In genomic region chrX:64570204-64570603, GRCh38 we compare ENCODE assay signal across 20 cellular contexts.
DNase-seq lines count a peak whose midpoint lies in the region; ATAC-seq and TF ChIP-seq lines count a peak whose summit lies in the region.
"Had no signal": no experiment of that assay in that cellular context is flagged by ENCODE, and none has a peak within 500 bp of the region (broad histone marks: within the 10 kb centered on the region; RNA-seq: fewer than 3 reads in every experiment).

No MANE protein-coding gene starts in this region.

- H3K27ac ChIP-seq in HCT116 (ENCODE audit: low read depth, low read length) = no peak overlapping the region
- H3K27ac ChIP-seq: HL-60, Peyer's patch, spleen, thyroid gland had no signal

- DNase-seq in HCT116 (ENCODE audit: low read depth, low spot score) (no peak), NCI-H524 treated with DMSO at 0.1 percent for 48 hours (lab: John Stamatoyannopoulos, UW) (peak; percentile 38), choroid plexus epithelial cell (ENCODE audit: low read depth) (no peak), neural crest cell (ENCODE audit: low read depth, low spot score) (no peak), lower leg skin (ENCODE audit: low spot score in 2 of 2) (no peak), SW480 (ENCODE audit: low spot score) (no peak)
- DNase-seq: activated CD8-positive, alpha-beta memory T cell treated with anti-CD3 and anti-CD28 coated beads, Interleukin-2, amount 10 ng/mL, durations not matched to agents 7 days and 5 days; activated gamma-delta T cell; amygdala; cerebellar nuclear complex; naive B cell; NCI-H1694; NCI-H446 treated with DMSO at 0.1 percent for 48 hours; Peyer's patch; spleen; thyroid gland had no signal

- no peaks in the 10 kb centered on the region for H4K20me1 ChIP-seq in HCT116 (ENCODE audit: insufficient read depth)

- TF ChIP-seq POLR2A in HCT116 (IDR thresholded peaks at IDR 0.05; ENCODE audit: borderline replicate concordance, extremely low read depth, insufficient read depth, insufficient read length) (no peak), lower leg skin (IDR thresholded peaks at IDR 0.05) (no peak)

- CTCF ChIA-PET in HCT116 (lab: Charles Lee) = no interaction called here

- H3K36me3 ChIP-seq in HCT116 (ENCODE audit: control insufficient read depth in 1 of 2, insufficient read depth in 2 of 2, low read length in 2 of 2) = no peaks in the 10 kb centered on the region
- H3K36me3 ChIP-seq: Peyer's patch, spleen, thyroid gland had no signal

- no peaks in the 10 kb centered on the region for H3K9me2 ChIP-seq in HCT116 (ENCODE audit: insufficient read depth)

- intact Hi-C loops in HCT116 (cut with micrococcal nuclease) (no loop called here), lower leg skin (cut with DNase I; ENCODE audit: low total_unique reads) (no loop called here)

- POLR2A ChIA-PET in HCT116 (lab: Charles Lee) = no interaction called here

- ATAC-seq in HCT116 (no peak), GM19351 (IDR thresholded peaks at IDR 0.05; ENCODE audit: unreplicated experiment) (no peak)
- ATAC-seq: activated CD4-positive, CD25-positive, alpha-beta regulatory T cell treated with anti-CD3 and anti-CD28 coated beads, Interleukin-2, amount 50 U/mL, for 24 hours; activated CD8-positive, alpha-beta memory T cell treated with anti-CD3 and anti-CD28 coated beads, Interleukin-2, amount 10 ng/mL, durations not matched to agents 7 days and 5 days had no signal

- TF ChIP-seq CTCF in HCT116 (IDR thresholded peaks at IDR 0.05 in 2 of 3, conservative IDR thresholded peaks at IDR 0.05 in 1 of 3; ENCODE audit: borderline replicate concordance in 1 of 3, insufficient read depth in 1 of 3, low read depth in 2 of 3, low read length in 2 of 3) (peak in 2 of 3 experiments; percentile 16 to 25; a peak in 2 of 6 replicates), choroid plexus epithelial cell (conservative IDR thresholded peaks at IDR 0.05; ENCODE audit: low read depth, low read length) (peak; percentile 17), neural crest cell (conservative IDR thresholded peaks at IDR 0.05) (peak; percentile 42), lower leg skin (IDR thresholded peaks at IDR 0.05) (no peak)

- no peak overlapping the region for H2AFZ ChIP-seq in HCT116 (ENCODE audit: low read depth, low read length, poor library complexity, severe bottlenecking)

- H3K4me2 ChIP-seq in HCT116 (ENCODE audit: low read length) = no peak overlapping the region

- peaks cover 7% of the 10 kb centered on the region for H3K9me3 Mint-ChIP-seq in neural crest cell

- H3K36me3 Mint-ChIP-seq in neural crest cell (ENCODE audit: low read depth) = no peaks in the 10 kb centered on the region
- H3K36me3 Mint-ChIP-seq: activated CD8-positive, alpha-beta memory T cell treated with anti-CD3 and anti-CD28 coated beads, Interleukin-2, amount 10 ng/mL, durations not matched to agents 7 days and 5 days had no signal

- H3K4me3 Mint-ChIP-seq in neural crest cell = no peak overlapping the region
- H3K4me3 Mint-ChIP-seq: activated CD8-positive, alpha-beta memory T cell treated with anti-CD3 and anti-CD28 coated beads, Interleukin-2, amount 10 ng/mL, durations not matched to agents 7 days and 5 days; naive B cell; T-helper 1 cell treated with Interleukin-12 subunit alpha and Interleukin-12 subunit beta and Interleukin-4 antibody, amounts not matched to agents 30 μg/mL and 1 μg/mL, for 36 hours had no signal

- H3K27ac Mint-ChIP-seq in neural crest cell (ENCODE audit: unreplicated experiment) = no peak overlapping the region
- H3K27ac Mint-ChIP-seq: activated CD8-positive, alpha-beta memory T cell treated with anti-CD3 and anti-CD28 coated beads, Interleukin-2, amount 10 ng/mL, durations not matched to agents 7 days and 5 days; naive B cell; T-helper 1 cell treated with Interleukin-12 subunit alpha and Interleukin-12 subunit beta and Interleukin-4 antibody, amounts not matched to agents 30 μg/mL and 1 μg/mL, for 36 hours had no signal

- no peak overlapping the region for H3K9ac ChIP-seq in HCT116 (ENCODE audit: low read length)

- no peaks in the 10 kb centered on the region for H3K4me1 ChIP-seq in HCT116 (ENCODE audit: control insufficient read depth in 1 of 2, insufficient read depth in 2 of 2, low read length in 2 of 2)
- H3K4me1 ChIP-seq: Peyer's patch, spleen, thyroid gland had no signal

- no peaks in the 10 kb centered on the region for H3K27me3 ChIP-seq in HCT116 (ENCODE audit: insufficient read depth, low read length)
- H3K27me3 ChIP-seq: Peyer's patch, spleen, thyroid gland had no signal

- no TSS peak for BruUV-seq in HCT116 (replicated peaks; lab: Mats Ljungman, UMichigan)

- H3K79me2 ChIP-seq in HCT116 (ENCODE audit: insufficient read depth, low read length) = no peaks in the 10 kb centered on the region

- TF ChIP-seq RAD21 in HCT116 (IDR thresholded peaks at IDR 0.05; ENCODE audit: low read depth) = peak; percentile 6; the same call in 1 of the 2 replicates

- H3K4me1 Mint-ChIP-seq in neural crest cell = no peaks in the 10 kb centered on the region
- H3K4me1 Mint-ChIP-seq: activated CD8-positive, alpha-beta memory T cell treated with anti-CD3 and anti-CD28 coated beads, Interleukin-2, amount 10 ng/mL, durations not matched to agents 7 days and 5 days had no signal

- RAD21 ChIA-PET in HCT116 (lab: Charles Lee; ENCODE audit: low non-redundant PET in 1 of 2, low total read pairs in 2 of 2, uncharacterized antibody in 2 of 2, unreplicated experiment in 2 of 2) = no interaction called here

- H3K27me3 Mint-ChIP-seq in neural crest cell (ENCODE audit: low read depth) = no peaks in the 10 kb centered on the region
- H3K27me3 Mint-ChIP-seq: activated CD8-positive, alpha-beta memory T cell treated with anti-CD3 and anti-CD28 coated beads, Interleukin-2, amount 10 ng/mL, durations not matched to agents 7 days and 5 days; naive B cell had no signal

- H3K9me3 ChIP-seq in HCT116 (ENCODE audit: control insufficient read depth in 1 of 2, insufficient read depth in 1 of 2, low read depth in 1 of 2, low read length in 2 of 2) = no peaks in the 10 kb centered on the region
- H3K9me3 ChIP-seq: Peyer's patch, thyroid gland had no signal

- H3K4me3 ChIP-seq in HCT116 (replicated peaks in 1 of 2; ENCODE audit: low read depth in 1 of 2, low read length in 2 of 2) (no peak overlapping the region), choroid plexus epithelial cell (ENCODE audit: low read depth, low read length) (no peak overlapping the region), lower leg skin (ENCODE audit: low read depth, poor library complexity, severe bottlenecking) (no peak overlapping the region)
- H3K4me3 ChIP-seq: Peyer's patch, spleen, thyroid gland had no signal

TF ChIP-seq in HCT116, 20 proteins besides CTCF, POLR2A, EP300 and RAD21:
- TF ChIP-seq ATF3 (IDR thresholded peaks at IDR 0.05) (no peak), ZFX (IDR thresholded peaks at IDR 0.05) (no peak), MAX (IDR thresholded peaks at IDR 0.05) (no peak), EZH2 (IDR thresholded peaks at IDR 0.05) (no peak), EGR1 (IDR thresholded peaks at IDR 0.05; ENCODE audit: low read depth) (no peak), EZH2phosphoT487 (IDR thresholded peaks at IDR 0.05; ENCODE audit: borderline replicate concordance) (no peak), SRF (IDR thresholded peaks at IDR 0.05; ENCODE audit: low read depth) (no peak), ZBTB33 (IDR thresholded peaks at IDR 0.05; ENCODE audit: extremely low read depth, insufficient replicate concordance, low read length) (no peak), CBX3 (IDR thresholded peaks at IDR 0.05; ENCODE audit: low read depth) (no peak), SP1 (IDR thresholded peaks at IDR 0.05; ENCODE audit: low read depth) (no peak), FOSL1 (IDR thresholded peaks at IDR 0.05; ENCODE audit: low read depth) (no peak)

Comparison
In these comparisons a context has a peak if more than half of its experiments do, and no peak if none do; other contexts are left out.
1. CTCF ChIP-seq: peak in HCT116 (2 of 3), choroid plexus epithelial cell (single experiment) and neural crest cell (single experiment); none in lower leg skin (0 of 3).